In the genomic region with DNA sequence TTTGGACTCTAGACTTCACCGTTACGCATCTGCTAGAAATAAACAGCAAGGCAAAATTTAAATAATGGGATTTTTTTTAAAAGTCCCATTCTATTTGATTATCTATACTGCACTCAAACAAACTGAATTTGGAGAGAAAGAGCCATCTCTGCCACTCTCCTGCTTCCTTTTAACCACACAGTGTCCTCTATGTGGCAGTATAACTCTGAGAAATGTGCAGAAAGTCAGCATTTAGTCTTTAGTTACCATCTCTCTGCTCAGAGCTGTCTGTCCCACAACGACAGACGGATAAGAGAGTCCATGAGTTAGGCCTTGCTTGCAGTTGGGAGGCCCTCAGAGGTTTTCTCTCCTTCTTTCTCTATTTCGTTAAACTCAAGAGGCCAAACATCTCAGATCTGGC, we compare ENCODE assay signal across 10 cellular contexts. TPM values are rescaled to one million over a fixed set of nuclear protein-coding genes. Genes with fewer than 3 reads are reported as not detected.
DNase-seq lines count a peak whose midpoint lies in the region; ATAC-seq and TF ChIP-seq lines count a peak whose summit lies in the region.
"Had no signal": no experiment of that assay in that cellular context is flagged by ENCODE, and none has a peak within 500 bp of the region (broad histone marks: within the 10 kb centered on the region; RNA-seq: fewer than 3 reads in every experiment).

No MANE protein-coding gene starts in this region.

- H3K27me3 ChIP-seq in foreskin keratinocyte (peaks cover 5% of the 10 kb centered on the region), upper lobe of right lung (no peaks in the 10 kb centered on the region)

- H3K4me3 ChIP-seq in upper lobe of right lung, result no peak overlapping the region

- DNase-seq in Right ventricle myocardium inferior (ENCODE audit: missing footprints), result no peak
- no peak for DNase-seq in cardiac septum (ENCODE audit: low spot score)
- peak; percentile 39 to 43 for DNase-seq in SHP77 (lab: John Stamatoyannopoulos, UW)
- no peak for DNase-seq in foreskin keratinocyte
- no peak for DNase-seq in upper lobe of right lung
- DNase-seq in retina, result no peak
- no peak for DNase-seq in activated naive CD4-positive, alpha-beta T cell treated with Interleukin-2 at 50 U/mL for 16 hours
- DNase-seq in stimulated activated CD4-positive, alpha-beta T cell treated with anti-CD3 and anti-CD28 coated beads, Interleukin-1b, Interleukin-23, amount 100 ng/mL, for 48 hours, result no peak

- H3K36me3 ChIP-seq in upper lobe of right lung, result no peaks in the 10 kb centered on the region

- peak; percentile 67 for ATAC-seq in Right ventricle myocardium inferior
- ATAC-seq in foreskin keratinocyte, result no peak
- peak; percentile 75 for ATAC-seq in upper lobe of right lung
- ATAC-seq: activated naive CD4-positive, alpha-beta T cell treated with anti-CD3 and anti-CD28 coated beads, Interleukin-2, amount 50 U/mL, for 72 hours had no signal

- intact Hi-C loops in Right ventricle myocardium inferior (cut with DNase I) (loop anchor here (1.0 kb wide), 1 partner anchor 283 kb away; no protein-coding TSS in a partner anchor), cardiac septum (cut with DNase I) (loop anchor here (2.0 kb wide), 1 partner anchor 283 kb away; no protein-coding TSS in a partner anchor), upper lobe of right lung (cut with DNase I) (no loop called here)

- peak; percentile 44 for TF ChIP-seq CTCF in foreskin keratinocyte (conservative IDR thresholded peaks at IDR 0.05)
- TF ChIP-seq CTCF in upper lobe of right lung (IDR thresholded peaks at IDR 0.05), result peak; percentile 33

- H3K9me3 ChIP-seq in upper lobe of right lung, result no peaks in the 10 kb centered on the region

- H3K27ac ChIP-seq in foreskin keratinocyte (no peak overlapping the region), upper lobe of right lung (no peak overlapping the region)

- no peaks in the 10 kb centered on the region for H3K4me1 ChIP-seq in foreskin keratinocyte
- no peaks in the 10 kb centered on the region for H3K4me1 ChIP-seq in upper lobe of right lung

RNA-seq across cellular contexts. Expression of a gene that starts 21.2 kb away (rescaled TPM):
- total RNA-seq in Right ventricle myocardium inferior (not detected), cardiac septum (2.0 TPM), foreskin keratinocyte (not detected in 2 replicates), upper lobe of right lung (0.46 TPM)
- polyA plus RNA-seq in foreskin keratinocyte, result 0.02 TPM in 1 of 2 replicates, not detected in the other
- total RNA-seq: mononuclear cell had no signal

Comparison
In these comparisons a context has a peak if more than half of its experiments do, and no peak if none do; other contexts are left out.
1. DNase-seq: peak in SHP77 (2 of 2); none in Right ventricle myocardium inferior (single experiment), cardiac septum (single experiment), foreskin keratinocyte (0 of 2), upper lobe of right lung (single experiment), retina (single experiment), activated naive CD4-positive, alpha-beta T cell treated with Interleukin-2 at 50 U/mL for 16 hours (single experiment) and stimulated activated CD4-positive, alpha-beta T cell treated with anti-CD3 and anti-CD28 coated beads, Interleukin-1b, Interleukin-23, amount 100 ng/mL, for 48 hours (single experiment).